Comparison of ENCODE assay signal across 8 cellular contexts in the genomic region with DNA sequence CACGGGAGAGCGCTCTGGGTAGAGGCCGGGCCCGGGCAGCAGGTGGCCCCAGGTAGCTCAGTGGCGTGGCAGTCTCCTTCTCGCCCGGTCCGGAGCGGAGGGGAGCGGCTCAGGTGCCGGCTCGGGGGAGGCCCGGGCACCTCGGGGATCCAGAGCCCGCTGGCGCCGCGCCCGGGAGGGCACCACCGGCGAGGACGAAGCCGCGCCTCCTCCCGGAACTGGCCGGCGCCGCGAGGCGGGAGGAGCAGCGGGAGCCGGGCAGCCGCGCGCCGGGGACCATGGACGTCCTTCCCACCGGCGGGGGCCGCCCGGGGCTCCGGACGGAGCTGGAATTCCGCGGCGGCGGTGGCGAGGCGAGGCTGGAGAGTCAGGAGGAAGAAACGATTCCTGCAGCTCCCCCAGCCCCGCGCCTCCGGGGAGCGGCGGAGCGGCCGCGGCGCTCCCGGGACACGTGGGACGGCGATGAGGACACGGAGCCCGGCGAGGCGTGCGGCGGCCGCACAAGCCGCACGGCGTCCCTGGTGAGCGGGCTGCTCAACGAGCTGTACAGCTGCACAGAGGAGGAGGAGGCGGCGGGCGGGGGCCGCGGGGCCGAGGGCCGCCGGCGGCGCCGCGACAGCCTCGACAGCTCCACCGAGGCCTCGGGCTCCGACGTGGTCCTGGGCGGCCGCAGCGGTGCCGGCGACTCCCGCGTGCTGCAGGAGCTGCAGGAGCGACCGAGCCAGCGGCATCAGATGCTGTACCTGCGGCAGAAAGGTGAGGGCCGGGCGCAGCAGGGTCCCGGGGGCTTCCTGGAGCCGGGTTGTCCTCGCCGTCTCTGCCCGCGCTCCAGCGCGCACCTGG. TPM values are rescaled to one million over a fixed set of nuclear protein-coding genes. Genes with fewer than 3 reads are reported as not detected.
A peak's percentile ranks its signal among the peaks of the same experiment; 100 is the strongest.
DNase-seq lines count a peak whose midpoint lies in the region; ATAC-seq, FAIRE-seq and TF ChIP-seq lines count a peak whose summit lies in the region.

No MANE protein-coding gene starts in this region.

- no peaks in the 10 kb centered on the region for H3F3A ChIP-seq in smooth muscle cell (ENCODE audit: low read depth)

- SMC1A ChIA-PET in GM12878 (lab: Charles Lee; ENCODE audit: uncharacterized antibody, unreplicated experiment) = no interaction called here

- RAD21 ChIA-PET in GM12878 (lab: Charles Lee; ENCODE audit: unreplicated experiment) = interaction anchor here (0.9 kb wide), 1 partner anchor 83 kb away, joined by 5 read pairs; no protein-coding TSS in a partner anchor

- H3K9ac ChIP-seq in GM12878 (ENCODE audit: control insufficient read depth, insufficient read depth, low read length) = no peak overlapping the region; the same call in 1 of the 2 replicates
- H3K9ac ChIP-seq in smooth muscle cell (ENCODE audit: low read depth) = no peak overlapping the region

- peak overlapping the region; percentile 85 to 94 (median 87) for H3K4me3 Mint-ChIP-seq in immature natural killer cell

- ATAC-seq in GM12878 (peak; percentile 71), HG02970 (IDR thresholded peaks at IDR 0.05; ENCODE audit: low FRiP score, unreplicated experiment) (no peak)

- no peak for TF ChIP-seq POLR2A in GM12878 (IDR thresholded peaks at IDR 0.05; ENCODE audit: low read depth, low read length)

- H3K9me3 Mint-ChIP-seq in immature natural killer cell = peaks cover 11 to 18% (median 16%) of the 10 kb centered on the region in 6 donors

- H3K4me1 Mint-ChIP-seq in immature natural killer cell = peaks cover 18 to 26% of the 10 kb centered on the region in 2 donors

- H3K36me3 Mint-ChIP-seq in immature natural killer cell = peaks cover 8 to 14% (median 8%) of the 10 kb centered on the region in 3 donors

- H3K27ac Mint-ChIP-seq in immature natural killer cell = peak overlapping the region in 2 of 6 donors; percentile 28 to 31

- peaks cover 10 to 22% (median 14%) of the 10 kb centered on the region in 3 donors for H3K27me3 Mint-ChIP-seq in immature natural killer cell (ENCODE audit: low read depth in 3 of 3)

- intact Hi-C loops in GM12878 (cut with micrococcal nuclease; ENCODE audit: unreplicated experiment) = loop anchor here (10.0 kb wide), 1 partner anchor 236 kb away; no protein-coding TSS in a partner anchor

- in situ Hi-C loops in GM12878 (cut with MboI) = no loop called here

- POLR2A ChIA-PET in HEK293 (lab: Yijun Ruan, JAX) (interaction anchor here (0.7 to 1.3 kb wide), 2 partner anchors 9 to 21 kb away, joined by 3 to 4 read pairs; no protein-coding TSS in a partner anchor), GM12878 (lab: Charles Lee) (no interaction called here)

- H3K79me2 ChIP-seq in GM12878 (ENCODE audit: control insufficient read depth, insufficient read depth, low read length) = no peaks in the 10 kb centered on the region
- no peaks in the 10 kb centered on the region for H3K79me2 ChIP-seq in smooth muscle cell (ENCODE audit: low read depth)

- H3K9me3 ChIP-seq in HEK293 (ENCODE audit: control insufficient read depth, insufficient read depth, low read depth, low read length) (no peaks in the 10 kb centered on the region), GM12878 (replicated peaks; ENCODE audit: control insufficient read depth, insufficient read depth, low read length) (no peaks in the 10 kb centered on the region; the same call in 2 of the 3 replicates), smooth muscle cell (replicated peaks; ENCODE audit: low read depth) (no peaks in the 10 kb centered on the region)

- TF ChIP-seq CTCF in HEK293 (tag by site-specific recombination; IDR thresholded peaks at IDR 0.05) (peak; percentile 47), GM12878 (IDR thresholded peaks at IDR 0.05 in 2 of 3, conservative IDR thresholded peaks at IDR 0.05 in 1 of 3; ENCODE audit: control insufficient read depth in 2 of 3, extremely low read depth in 1 of 3, insufficient read depth in 1 of 3, low read depth in 3 of 3, low read length in 3 of 3) (no peak), smooth muscle cell (IDR thresholded peaks at IDR 0.05; ENCODE audit: borderline replicate concordance, insufficient read depth, poor library complexity, severe bottlenecking) (no peak)

- H3K27me3 ChIP-seq in GM12878 (replicated peaks in 1 of 2; ENCODE audit: control insufficient read depth in 2 of 2, insufficient read depth in 2 of 2, low read length in 1 of 2) = peaks cover 2 to 12% of the 10 kb centered on the region in 2 experiments; a peak in 3 of 4 replicates
- peaks cover 91% of the 10 kb centered on the region for H3K27me3 ChIP-seq in smooth muscle cell (ENCODE audit: low read depth)

- CTCF ChIA-PET in HEK293 (lab: Yijun Ruan, JAX) (interaction anchor here (0.7 to 2.7 kb wide), 6 partner anchors 15 to 406 kb away, joined by 3 to 31 read pairs (median 8); no protein-coding TSS in a partner anchor), GM12878 (lab: Yijun Ruan, JAX) (no interaction called here)

- TF ChIP-seq EP300 in GM12878 (IDR thresholded peaks at IDR 0.05; ENCODE audit: borderline replicate concordance in 1 of 2, control insufficient read depth in 1 of 2, low read depth in 2 of 2, low read length in 2 of 2) = no peak

- H3K4me3 ChIP-seq in HEK293 (ENCODE audit: low read depth, low read length) = peak overlapping the region; percentile 61
- H3K4me3 ChIP-seq in GM12878 = peak overlapping the region; percentile 65
- H3K4me3 ChIP-seq in smooth muscle cell = peak overlapping the region; percentile 53

- peak overlapping the region; percentile 79 for H3K27ac ChIP-seq in HEK293 (ENCODE audit: extremely low read depth, low read depth, low read length)
- H3K27ac ChIP-seq in GM12878 (ENCODE audit: control insufficient read depth, insufficient read depth) = no peak overlapping the region
- no peak overlapping the region for H3K27ac ChIP-seq in smooth muscle cell (ENCODE audit: low read depth)

- H3K36me3 ChIP-seq in HEK293 (ENCODE audit: control insufficient read depth in 2 of 2, insufficient read depth in 1 of 2, low read length in 2 of 2) (no peaks in the 10 kb centered on the region), GM12878 (ENCODE audit: control insufficient read depth in 2 of 2, insufficient read depth in 2 of 2, low read length in 1 of 2) (no peaks in the 10 kb centered on the region), smooth muscle cell (ENCODE audit: low read depth) (no peaks in the 10 kb centered on the region)

- no peak for TF ChIP-seq RAD21 in GM12878 (IDR thresholded peaks at IDR 0.05; ENCODE audit: insufficient read depth, low read depth, low read length)

- 5% methylated on average over 92 of the region's 113 CpGs for WGBS in GM12878 (ENCODE audit: insufficient coverage, insufficient replicate concordance, low lambda C conversion rate, missing lambda C conversion rate)
- 3% methylated on average over 77 of the region's 113 CpGs for WGBS in smooth muscle cell (ENCODE audit: low lambda C conversion rate)

- BruUV-seq in GM12878 (replicated peaks; lab: Mats Ljungman, UMichigan) = no TSS peak

- H2AFZ ChIP-seq in GM12878 (ENCODE audit: control insufficient read depth, low read depth, low read length) = peak overlapping the region; percentile 54
- H2AFZ ChIP-seq in smooth muscle cell (ENCODE audit: low read depth) = peak overlapping the region; percentile 84

- DNase-seq in D341Med (ENCODE audit: low spot score) (peak; percentile 77), NCI-H774 (lab: John Stamatoyannopoulos, UW) (peak; percentile 81), GM12878 (ENCODE audit: low read depth, low spot score) (no peak), immature natural killer cell (peak; percentile 24 to 39 (median 31)), smooth muscle cell (lab: John Stamatoyannopoulos, UW; ENCODE audit: unreplicated experiment) (no peak), NCI-H128 (lab: John Stamatoyannopoulos, UW; ENCODE audit: unreplicated experiment) (no peak)

- FAIRE-seq in GM12878 (lab: Jason Lieb, UNC) = no peak

- peak overlapping the region; percentile 96 for H3K4me2 ChIP-seq in GM12878 (ENCODE audit: control insufficient read depth, insufficient read depth)
- H3K4me2 ChIP-seq in smooth muscle cell = peak overlapping the region; percentile 89

- H3K4me1 ChIP-seq in HEK293 (ENCODE audit: control insufficient read depth, insufficient read depth, low read length) = 0 out of 2 replicates have a peak, but pooled peaks cover 3% of the 10 kb centered on the region
- H3K4me1 ChIP-seq in GM12878 (ENCODE audit: control insufficient read depth, insufficient read depth, low read length) = peaks cover 3% of the 10 kb centered on the region; the same call in 1 of the 2 replicates
- peaks cover 20% of the 10 kb centered on the region for H3K4me1 ChIP-seq in smooth muscle cell (ENCODE audit: low read depth)

- no peaks in the 10 kb centered on the region for H4K20me1 ChIP-seq in GM12878 (ENCODE audit: control insufficient read depth, insufficient read depth)
- no peaks in the 10 kb centered on the region for H4K20me1 ChIP-seq in smooth muscle cell (ENCODE audit: low read depth)

RNA-seq across cellular contexts. Expression of a gene that starts 21.5 kb away (rescaled TPM):
- total RNA-seq in GM12878 (2013; cell fraction: nucleolus; rRNA removed) = 52.0 and 53.8 TPM in 2 replicates
- total RNA-seq in GM12878 (2014; rRNA removed) (19.0 and 21.0 TPM in 2 replicates), GM12878 (2014; rRNA removed; fragmentation: Illumina TruSeq; extraction: Trizol) (21.5 and 23.6 TPM in 2 replicates), GM12878 (2021) (20.8 and 21.4 TPM in 2 replicates), smooth muscle cell (61.8 and 64.9 TPM in 2 replicates)
- 17.8 TPM for polyA plus RNA-seq in GM12878 (2011; ENCODE audit: low read depth)
- polyA plus RNA-seq in GM12878 (2011; rRNA removed) (32.9 and 33.8 TPM in 2 replicates), GM12878 (2014; fragmentation: Illumina TruSeq; extraction: Trizol) (19.8 and 22.2 TPM in 2 replicates), GM12878 (2014; fragmentation: Nextera tagmentation; extraction: Ambion mirVana) (1 to 10 TPM; 4.1 to 4.4 TPM), GM12878 (2014; rRNA removed) (11.6 and 13.0 TPM in 2 replicates), GM12878 (2016; fragmentation: Nextera tagmentation; extraction: Ambion mirVana) (10 to 100 TPM; 17.8 to 19.3 TPM), immature natural killer cell (100 to 1,000 TPM in 2 of 3 donors, 10 to 100 TPM in 1; 64.5 to 113 (median 109) TPM), smooth muscle cell (31.1 and 36.4 TPM in 2 replicates)
- 15.8 and 20.5 TPM in 2 replicates for polyA plus RNA-seq in GM12878 (2011; cell fraction: cytosol; rRNA removed)
- 11.3 and 12.0 TPM in 2 replicates for polyA plus RNA-seq in GM12878 (2011; cell fraction: nucleus; rRNA removed)
- 15.9 and 18.3 TPM in 2 replicates for polyA plus RNA-seq in GM12878 (2012)
- 46.4 and 89.7 TPM in 2 replicates for polyA minus RNA-seq in GM12878 (2011; rRNA and poly(A)+ RNA removed)
- 19.4 and 21.2 TPM in 2 replicates for polyA minus RNA-seq in GM12878 (2011; cell fraction: cytosol; rRNA and poly(A)+ RNA removed)
- polyA minus RNA-seq in GM12878 (2011; cell fraction: nucleus; rRNA and poly(A)+ RNA removed) = 7.4 and 9.0 TPM in 2 replicates

RNA-seq across cellular contexts. Expression of a gene that starts 43.7 kb away (rescaled TPM):
- 78.4 and 88.8 TPM in 2 replicates for total RNA-seq in GM12878 (2013; cell fraction: nucleolus; rRNA removed)
- 15.9 and 17.1 TPM in 2 replicates for total RNA-seq in GM12878 (2014; rRNA removed)
- 9.1 and 10.2 TPM in 2 replicates for total RNA-seq in GM12878 (2014; rRNA removed; fragmentation: Illumina TruSeq; extraction: Trizol)
- 15.8 and 16.1 TPM in 2 replicates for total RNA-seq in GM12878 (2021)
- 5.5 TPM for polyA plus RNA-seq in GM12878 (2011; ENCODE audit: low read depth)
- polyA plus RNA-seq in GM12878 (2011; rRNA removed) = 3.3 and 3.9 TPM in 2 replicates
- polyA plus RNA-seq in GM12878 (2011; cell fraction: cytosol; rRNA removed) = 2.1 TPM in 2 replicates
- polyA plus RNA-seq in GM12878 (2011; cell fraction: nucleus; rRNA removed) = 3.2 and 3.7 TPM in 2 replicates
- 9.5 and 16.9 TPM in 2 replicates for polyA plus RNA-seq in GM12878 (2012)
- polyA plus RNA-seq in GM12878 (2014; fragmentation: Illumina TruSeq; extraction: Trizol) = 11.9 and 13.0 TPM in 2 replicates
- 1 to 10 TPM; 1.2 to 1.6 TPM for polyA plus RNA-seq in GM12878 (2014; fragmentation: Nextera tagmentation; extraction: Ambion mirVana)
- 10.2 and 12.3 TPM in 2 replicates for polyA plus RNA-seq in GM12878 (2014; rRNA removed)
- polyA plus RNA-seq in GM12878 (2016; fragmentation: Nextera tagmentation; extraction: Ambion mirVana) = 10 to 100 TPM; 21.0 to 23.3 TPM
- 3.6 and 4.9 TPM in 2 replicates for polyA minus RNA-seq in GM12878 (2011; rRNA and poly(A)+ RNA removed)
- polyA minus RNA-seq in GM12878 (2011; cell fraction: cytosol; rRNA and poly(A)+ RNA removed) = 1.1 and 2.4 TPM in 2 replicates
- polyA minus RNA-seq in GM12878 (2011; cell fraction: nucleus; rRNA and poly(A)+ RNA removed) = 2.4 and 6.5 TPM in 2 replicates
- 1 to 10 TPM; 1.3 to 5.8 (median 1.7) TPM for polyA plus RNA-seq in immature natural killer cell
- 0.54 and 0.67 TPM in 2 replicates for total RNA-seq in smooth muscle cell
- polyA plus RNA-seq in smooth muscle cell = 2.3 and 3.8 TPM in 2 replicates

Comparison
In these comparisons a context has a peak if more than half of its experiments do, and no peak if none do; other contexts are left out.
1. DNase-seq: peak in D341Med (single experiment), NCI-H774 (single experiment) and immature natural killer cell (3 of 3); none in GM12878 (single experiment), smooth muscle cell (single experiment) and NCI-H128 (single experiment).
2. Peak in every context shown above with its lines, with median percentiles within 50 percentile points of each other: H3K4me3 ChIP-seq.